Comparison of ENCODE assay signal across 18 cellular contexts in the genomic region with DNA sequence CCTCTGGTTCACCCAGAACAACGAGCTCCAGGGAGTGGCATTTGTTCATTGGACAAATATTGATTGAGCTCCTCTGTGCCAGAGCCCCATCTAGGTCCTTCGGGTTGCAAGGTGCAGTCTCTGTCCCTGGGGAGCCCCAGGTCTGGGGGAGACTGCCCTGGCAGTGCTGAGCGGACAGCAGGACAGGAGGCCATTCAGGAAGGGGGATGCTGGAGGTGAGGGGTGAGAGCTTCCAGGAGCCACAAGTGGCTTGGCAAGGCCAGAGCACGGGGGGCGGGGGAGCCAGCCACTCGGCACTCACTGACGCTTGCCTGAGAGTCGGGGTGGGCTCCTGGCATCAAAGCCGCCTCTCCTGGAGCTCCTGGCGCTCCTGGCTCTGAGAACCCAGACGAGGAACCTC.
A peak's percentile ranks its signal among the peaks of the same experiment; 100 is the strongest.
DNase-seq lines count a peak whose midpoint lies in the region; ATAC-seq, FAIRE-seq and TF ChIP-seq lines count a peak whose summit lies in the region.
"Had no signal": no experiment of that assay in that cellular context is flagged by ENCODE, and none has a peak within 500 bp of the region (broad histone marks: within the 10 kb centered on the region; RNA-seq: fewer than 3 reads in every experiment).

No MANE protein-coding gene starts in this region.

- no peak for FAIRE-seq in kidney (lab: Jason Lieb, UNC)
- FAIRE-seq: GM12878 had no signal

- peak; percentile 62 for DNase-seq in DMS79 treated with DMSO at 0.1 percent for 48 hours (lab: John Stamatoyannopoulos, UW)
- peak; percentile 48 for DNase-seq in endodermal cell
- DNase-seq in kidney = peak; percentile 43
- DNase-seq in posterior vena cava (ENCODE audit: low spot score) = peak; percentile 71
- no peak for DNase-seq in medulla oblongata (ENCODE audit: extremely low spot score)
- no peak for DNase-seq in OCI-LY7 (ENCODE audit: low spot score)
- DNase-seq: BE2C; Caco-2; CD4-positive, CD25-positive, alpha-beta regulatory T cell; DMS153; EL; HCEC 1CT; NCI-H1694 treated with DMSO at 0.1 percent for 48 hours; NCI-H526; PC-9 had no signal

- H3K4me1 Mint-ChIP-seq in endodermal cell = no peaks in the 10 kb centered on the region
- H3K4me1 Mint-ChIP-seq: CD4-positive, CD25-positive, alpha-beta regulatory T cell; GM23338 had no signal

- POLR2A ChIA-PET in OCI-LY7 (lab: Charles Lee) = no interaction called here

- no peaks in the 10 kb centered on the region for H3K36me3 Mint-ChIP-seq in endodermal cell (ENCODE audit: low read depth)
- H3K36me3 Mint-ChIP-seq: CD4-positive, CD25-positive, alpha-beta regulatory T cell had no signal

- no peak overlapping the region for H3K4me3 Mint-ChIP-seq in endodermal cell
- H3K4me3 Mint-ChIP-seq: CD4-positive, CD25-positive, alpha-beta regulatory T cell; GM23338 had no signal

- H3K27me3 Mint-ChIP-seq in endodermal cell (ENCODE audit: insufficient read depth) = peaks cover 2% of the 10 kb centered on the region

- ATAC-seq in GM21515 (IDR thresholded peaks at IDR 0.05; ENCODE audit: unreplicated experiment) = no peak
- ATAC-seq: GM12878, GM23338 had no signal

- H2AFZ ChIP-seq in OCI-LY7 (ENCODE audit: low read length) = no peak overlapping the region
- H2AFZ ChIP-seq: GM23338, PC-9 had no signal

- H3K27me3 ChIP-seq in endodermal cell (ENCODE audit: control insufficient read depth, insufficient read depth, low read length, poor library complexity, severe bottlenecking) = no peaks in the 10 kb centered on the region

- H3K4me3 ChIP-seq in endodermal cell (ENCODE audit: low read length) = no peak overlapping the region
- no peak overlapping the region for H3K4me3 ChIP-seq in kidney (ENCODE audit: low read length in 2 of 2)
- no peak overlapping the region for H3K4me3 ChIP-seq in OCI-LY7 (ENCODE audit: low read depth, low read length, poor library complexity, severe bottlenecking)
- H3K4me3 ChIP-seq: GM12878, GM23338, PC-9 had no signal

- H3K4me2 ChIP-seq in OCI-LY7 (ENCODE audit: low read length) = no peak overlapping the region
- H3K4me2 ChIP-seq: GM23338, PC-9 had no signal

- H3K27ac ChIP-seq in endodermal cell (ENCODE audit: low read depth, low read length) = no peak overlapping the region
- no peak overlapping the region for H3K27ac ChIP-seq in kidney (ENCODE audit: low read depth in 2 of 2, low read length in 2 of 2)
- H3K27ac ChIP-seq in OCI-LY7 (ENCODE audit: low read depth, low read length, poor library complexity, severe bottlenecking) = no peak overlapping the region
- H3K27ac ChIP-seq: PC-9 had no signal

- BruUV-seq in OCI-LY7 (replicated peaks; lab: Mats Ljungman, UMichigan) = no TSS peak

- CTCF ChIA-PET in OCI-LY7 (lab: Charles Lee; ENCODE audit: unreplicated experiment) = no interaction called here

- WGBS in endodermal cell (ENCODE audit: insufficient coverage in 1 of 2, insufficient read length in 1 of 2), 2 experiments = 89 to 93% methylated on average over 9 to 11 of the region's 11 CpGs

- H3K36me3 ChIP-seq in endodermal cell (ENCODE audit: control insufficient read depth, insufficient read depth, low read length) (no peaks in the 10 kb centered on the region), kidney (ENCODE audit: control insufficient read depth in 1 of 2, insufficient read depth in 2 of 2, low read length in 2 of 2) (no peaks in the 10 kb centered on the region), OCI-LY7 (ENCODE audit: insufficient read depth, low read length) (no peaks in the 10 kb centered on the region)
- H3K36me3 ChIP-seq: BE2C had no signal

- peaks cover 4% of the 10 kb centered on the region; the same call in 1 of the 2 replicates for H3K9me2 ChIP-seq in OCI-LY7 (ENCODE audit: insufficient read depth, low read length)

- H3K9ac ChIP-seq in endodermal cell (ENCODE audit: extremely low read depth, low read length, poor library complexity, severe bottlenecking) (no peak overlapping the region), kidney (ENCODE audit: low read length in 2 of 2) (no peak overlapping the region)

- no peaks in the 10 kb centered on the region for H3K4me1 ChIP-seq in endodermal cell (ENCODE audit: control insufficient read depth, insufficient read depth, low read length)
- H3K4me1 ChIP-seq in kidney (ENCODE audit: control insufficient read depth in 1 of 2, insufficient read depth in 1 of 2, low read depth in 1 of 2, low read length in 2 of 2) = no peaks in the 10 kb centered on the region
- no peaks in the 10 kb centered on the region for H3K4me1 ChIP-seq in OCI-LY7 (ENCODE audit: insufficient read depth, low read length, poor library complexity, severe bottlenecking)
- H3K4me1 ChIP-seq: BE2C, Caco-2 had no signal

- no peaks in the 10 kb centered on the region for H3K79me2 ChIP-seq in OCI-LY7 (ENCODE audit: insufficient read depth, low read depth, low read length)

- H3K9me3 ChIP-seq in endodermal cell (ENCODE audit: control insufficient read depth, low read length) = no peaks in the 10 kb centered on the region
- no peaks in the 10 kb centered on the region for H3K9me3 ChIP-seq in kidney (ENCODE audit: control insufficient read depth in 1 of 2, low read length in 2 of 2)
- H3K9me3 ChIP-seq in OCI-LY7 (ENCODE audit: low read length) = no peaks in the 10 kb centered on the region
- H3K9me3 ChIP-seq: BE2C, Caco-2 had no signal

- intact Hi-C loops in kidney (cut with DNase I) (no loop called here), posterior vena cava (cut with DNase I) (no loop called here), OCI-LY7 (cut with micrococcal nuclease; ENCODE audit: unreplicated experiment) (no loop called here)

- H3K27ac Mint-ChIP-seq in endodermal cell = no peak overlapping the region
- H3K27ac Mint-ChIP-seq: CD4-positive, CD25-positive, alpha-beta regulatory T cell; GM23338 had no signal

- TF ChIP-seq CTCF in endodermal cell (conservative IDR thresholded peaks at IDR 0.05) (no peak), kidney (IDR thresholded peaks at IDR 0.05; ENCODE audit: borderline replicate concordance, extremely low read depth, insufficient read depth) (no peak), OCI-LY7 (conservative IDR thresholded peaks at IDR 0.05; ENCODE audit: low read length) (no peak)

- no peaks in the 10 kb centered on the region for H3K9me3 Mint-ChIP-seq in endodermal cell
- H3K9me3 Mint-ChIP-seq: CD4-positive, CD25-positive, alpha-beta regulatory T cell; GM23338 had no signal

- no peaks in the 10 kb centered on the region for H4K20me1 ChIP-seq in OCI-LY7 (ENCODE audit: insufficient read depth, low read length)

Comparison
In these comparisons a context has a peak if more than half of its experiments do, and no peak if none do; other contexts are left out.
1. DNase-seq: peak in DMS79 treated with DMSO at 0.1 percent for 48 hours (single experiment), endodermal cell (single experiment), kidney (single experiment) and posterior vena cava (single experiment); none in medulla oblongata (single experiment) and OCI-LY7 (single experiment).